In genomic region chr2:37737507-37737906, GRCh38 we compare ENCODE assay signal across 26 cellular contexts.
DNase-seq lines count a peak whose midpoint lies in the region; ATAC-seq, FAIRE-seq and TF ChIP-seq lines count a peak whose summit lies in the region.
"Had no signal": no experiment of that assay in that cellular context is flagged by ENCODE, and none has a peak within 500 bp of the region (broad histone marks: within the 10 kb centered on the region; RNA-seq: fewer than 3 reads in every experiment).

No MANE protein-coding gene starts in this region.

- peaks cover 78% of the 10 kb centered on the region for H3K4me1 Mint-ChIP-seq in HFFc6 (ENCODE audit: low read depth)
- H3K4me1 Mint-ChIP-seq: activated CD4-positive, alpha-beta T cell treated with anti-CD3 and anti-CD28 coated beads, Interleukin-2, amount 10 ng/mL, durations not matched to agents 24 days and 14 days; activated naive CD4-positive, alpha-beta T cell treated with anti-CD3 and anti-CD28 coated beads, Interleukin-2, amount 50 U/mL, for 24 hours; CD4-positive, alpha-beta memory T cell had no signal

- no peaks in the 10 kb centered on the region for H3K27me3 ChIP-seq in BLaER1
- H3K27me3 ChIP-seq: neural progenitor cell, SJCRH30 had no signal

- no peaks in the 10 kb centered on the region for H3K9me3 Mint-ChIP-seq in HFFc6
- peaks cover 0 to 8% of the 10 kb centered on the region in 2 donors for H3K9me3 Mint-ChIP-seq in activated naive CD4-positive, alpha-beta T cell treated with anti-CD3 and anti-CD28 coated beads, Interleukin-2, amount 50 U/mL, for 72 hours
- H3K9me3 Mint-ChIP-seq: activated CD4-positive, alpha-beta T cell treated with anti-CD3 and anti-CD28 coated beads, Interleukin-2, amount 10 ng/mL, durations not matched to agents 24 days and 14 days; activated naive CD4-positive, alpha-beta T cell treated with anti-CD3 and anti-CD28 coated beads, Interleukin-2, amount 50 U/mL, for 24 hours had no signal

- H3K4me3 Mint-ChIP-seq in HFFc6, result no peak overlapping the region; the same call in 1 of the 2 replicates
- H3K4me3 Mint-ChIP-seq: activated CD4-positive, alpha-beta T cell treated with anti-CD3 and anti-CD28 coated beads, Interleukin-2, amount 10 ng/mL, durations not matched to agents 24 days and 14 days; activated naive CD4-positive, alpha-beta T cell treated with anti-CD3 and anti-CD28 coated beads, Interleukin-2, amount 50 U/mL, for 24 hours; activated T-cell treated with anti-CD3 and anti-CD28 coated beads, Interleukin-2, amount 50 U/mL, for 72 hours; CD4-positive, alpha-beta memory T cell; neural progenitor cell had no signal

- no peaks in the 10 kb centered on the region for H4K20me1 ChIP-seq in BLaER1

- no peaks in the 10 kb centered on the region; the same call in none of the 2 replicates for H3K27me3 Mint-ChIP-seq in HFFc6 (ENCODE audit: insufficient read depth)
- H3K27me3 Mint-ChIP-seq: activated naive CD4-positive, alpha-beta T cell treated with anti-CD3 and anti-CD28 coated beads, Interleukin-2, amount 50 U/mL, for 24 hours; CD4-positive, alpha-beta memory T cell had no signal

- peaks cover 68% of the 10 kb centered on the region for H3K4me1 ChIP-seq in BLaER1

- peak; percentile 21 for DNase-seq in HFFc6
- DNase-seq in myocyte (ENCODE audit: low read depth), result peak; percentile 31
- no peak for DNase-seq in activated naive CD4-positive, alpha-beta T cell treated with anti-CD3 and anti-CD28 coated beads, Interleukin-2, amount 50 U/mL, for 72 hours (ENCODE audit: low spot score in 2 of 2)
- no peak for DNase-seq in CD1c-positive myeloid dendritic cell (ENCODE audit: extremely low spot score)
- DNase-seq: activated CD4-positive, alpha-beta T cell treated with anti-CD3 and anti-CD28 coated beads, Interleukin-2, amount 10 ng/mL, durations not matched to agents 24 days and 14 days; activated T-cell treated with anti-CD3 and anti-CD28 coated beads, Interleukin-2, amount 50 U/mL, for 72 hours; CD4-positive, alpha-beta memory T cell; effector CD4-positive, alpha-beta T cell; NCI-H1417; NCI-H510A; NK-92 treated with Interleukin-12 subunit alpha and Interleukin-12 subunit beta, amount 100 ng/mL, for 24 hours; SJCRH30; small intestine; stimulated activated CD4-positive, alpha-beta T cell treated with anti-CD3 and anti-CD28 coated beads, Interleukin-2, amount 100 ng/mL, for 48 hours; stimulated activated naive CD4-positive, alpha-beta T cell had no signal

- peaks cover 24% of the 10 kb centered on the region for H3K9me3 ChIP-seq in BLaER1
- H3K9me3 ChIP-seq: thoracic aorta had no signal

- peaks cover 5% of the 10 kb centered on the region for H3K36me3 Mint-ChIP-seq in HFFc6 (ENCODE audit: low read depth)
- H3K36me3 Mint-ChIP-seq in activated naive CD4-positive, alpha-beta T cell treated with anti-CD3 and anti-CD28 coated beads, Interleukin-2, amount 50 U/mL, for 72 hours, result no peaks in the 10 kb centered on the region
- H3K36me3 Mint-ChIP-seq: activated naive CD4-positive, alpha-beta T cell treated with anti-CD3 and anti-CD28 coated beads, Interleukin-2, amount 50 U/mL, for 24 hours; CD4-positive, alpha-beta memory T cell; neural progenitor cell had no signal

- no peak overlapping the region for H3K9ac ChIP-seq in BLaER1
- H3K9ac ChIP-seq: neural progenitor cell had no signal

- TF ChIP-seq POLR2A in GM18505 (IDR thresholded peaks at IDR 0.05; ENCODE audit: borderline replicate concordance, extremely low read depth, insufficient read depth, insufficient read length), result no peak

- ATAC-seq in GM18505 (IDR thresholded peaks at IDR 0.05; ENCODE audit: unreplicated experiment), result no peak
- no peak for ATAC-seq in activated naive CD4-positive, alpha-beta T cell treated with anti-CD3 and anti-CD28 coated beads, Interleukin-2, amount 50 U/mL, for 72 hours
- no peak for ATAC-seq in HG03280 (IDR thresholded peaks at IDR 0.05; ENCODE audit: unreplicated experiment)
- ATAC-seq: activated T-cell treated with anti-CD3 and anti-CD28 coated beads, Interleukin-2, amount 50 U/mL, for 72 hours; esophagus mucosa; left lobe of liver; Panc1 had no signal

- FAIRE-seq in endometrium (lab: Jason Lieb, UNC), result peak; percentile 96
- FAIRE-seq: small intestine had no signal

- TF ChIP-seq CTCF in HFFc6 (IDR thresholded peaks at IDR 0.05), result no peak

- H3K27ac ChIP-seq in BLaER1, result peak overlapping the region; percentile 95
- H3K27ac ChIP-seq: neural progenitor cell, SJCRH30 had no signal

- H3K36me3 ChIP-seq in BLaER1, result no peaks in the 10 kb centered on the region
- H3K36me3 ChIP-seq: neural progenitor cell, SJCRH30, thoracic aorta had no signal

- peak overlapping the region; percentile 12 for H3K27ac Mint-ChIP-seq in HFFc6
- H3K27ac Mint-ChIP-seq in activated naive CD4-positive, alpha-beta T cell treated with anti-CD3 and anti-CD28 coated beads, Interleukin-2, amount 50 U/mL, for 72 hours, result no peak overlapping the region
- H3K27ac Mint-ChIP-seq: activated CD4-positive, alpha-beta T cell treated with anti-CD3 and anti-CD28 coated beads, Interleukin-2, amount 10 ng/mL, durations not matched to agents 24 days and 14 days; activated naive CD4-positive, alpha-beta T cell treated with anti-CD3 and anti-CD28 coated beads, Interleukin-2, amount 50 U/mL, for 24 hours; activated T-cell treated with anti-CD3 and anti-CD28 coated beads, Interleukin-2, amount 50 U/mL, for 72 hours; neural progenitor cell; progenitor cell of endocrine pancreas had no signal

- H3K4me2 ChIP-seq in BLaER1, result peak overlapping the region; percentile 85
- H3K4me2 ChIP-seq: neural progenitor cell had no signal

- no peak overlapping the region for H3K4me3 ChIP-seq in BLaER1
- H3K4me3 ChIP-seq: neural progenitor cell, SJCRH30, thoracic aorta had no signal

Comparison
In these comparisons a context has a peak if more than half of its experiments do, and no peak if none do; other contexts are left out.
1. DNase-seq: peak in HFFc6 (single experiment) and myocyte (single experiment); none in activated naive CD4-positive, alpha-beta T cell treated with anti-CD3 and anti-CD28 coated beads, Interleukin-2, amount 50 U/mL, for 72 hours (0 of 2) and CD1c-positive myeloid dendritic cell (single experiment).